In genomic region chr16:89565256-89565505, GRCh38 we compare ENCODE assay signal across 10 cellular contexts. TPM values are rescaled to one million over a fixed set of nuclear protein-coding genes. Genes with fewer than 3 reads are reported as not detected.
DNase-seq lines count a peak whose midpoint lies in the region; ATAC-seq and TF ChIP-seq lines count a peak whose summit lies in the region.
"Had no signal": no experiment of that assay in that cellular context is flagged by ENCODE, and none has a peak within 500 bp of the region (broad histone marks: within the 10 kb centered on the region; RNA-seq: fewer than 3 reads in every experiment).

No MANE protein-coding gene starts in this region.

- no peaks in the 10 kb centered on the region for H3K27me3 Mint-ChIP-seq in T-helper 2 cell treated with Interferon-gamma antibody and Interleukin-4, amounts not matched to agents 5 μg/mL and 100 μg/mL, for 36 hours (ENCODE audit: low read depth)
- H3K27me3 Mint-ChIP-seq in endothelial cell (ENCODE audit: unreplicated experiment): peaks cover 12% of the 10 kb centered on the region

- no peak for ATAC-seq in psoas muscle

- peak overlapping the region in 1 of 4 donors; percentile 20 for H3K4me3 ChIP-seq in Peyer's patch
- peak overlapping the region; percentile 36 for H3K4me3 ChIP-seq in retinal pigment epithelial cell (ENCODE audit: low read length)
- H3K4me3 ChIP-seq in psoas muscle: no peak overlapping the region

- TF ChIP-seq CTCF in Peyer's patch (IDR thresholded peaks at IDR 0.05) (no peak), endothelial cell (IDR thresholded peaks at IDR 0.05; ENCODE audit: unreplicated experiment) (no peak), retinal pigment epithelial cell (conservative IDR thresholded peaks at IDR 0.05; ENCODE audit: low read depth, low read length) (no peak), psoas muscle (IDR thresholded peaks at IDR 0.05) (no peak), GM13977 (IDR thresholded peaks at IDR 0.05; ENCODE audit: extremely low read depth, insufficient read depth, missing control alignments) (no peak)

- in situ Hi-C loops in GM13977 (cut with MboI; ENCODE audit: low pct_unique_long_range_greater_than_20kb, low sequenced_read_pairs, unreplicated experiment): no loop called here

- H3K27me3 ChIP-seq in Peyer's patch: no peaks in the 10 kb centered on the region
- H3K27me3 ChIP-seq in psoas muscle (ENCODE audit: insufficient read depth in 3 of 3, low read length in 2 of 3): peaks cover 0 to 7% (median 0%) of the 10 kb centered on the region in 3 donors

- WGBS in psoas muscle, 3 donors: 23 to 46% (median 35%) methylated on average over 3 of the region's 3 CpGs

- TF ChIP-seq POLR2A in Peyer's patch (IDR thresholded peaks at IDR 0.05): no peak

- H3K9me3 ChIP-seq in Peyer's patch: no peaks in the 10 kb centered on the region
- no peaks in the 10 kb centered on the region for H3K9me3 ChIP-seq in psoas muscle

- H3K4me1 ChIP-seq in Peyer's patch (peaks cover 4 to 53% (median 33%) of the 10 kb centered on the region in 4 donors), psoas muscle (peaks cover 41% of the 10 kb centered on the region)

- DNase-seq in T-helper 2 cell treated with Interferon-gamma antibody and Interleukin-4, amounts not matched to agents 5 μg/mL and 100 μg/mL, for 36 hours (ENCODE audit: low spot score): no peak
- no peak for DNase-seq in T-helper 2 cell
- DNase-seq in Peyer's patch: no peak
- no peak for DNase-seq in endothelial cell (ENCODE audit: low spot score)
- no peak for DNase-seq in retinal pigment epithelial cell (ENCODE audit: low read depth)
- DNase-seq in psoas muscle: no peak
- DNase-seq in GM13977 (ENCODE audit: low spot score): no peak
- no peak for DNase-seq in activated effector memory CD4-positive, alpha-beta T cell treated with anti-CD3 and anti-CD28 coated beads, Interleukin-2, amount 50 U/mL, for 16 hours
- DNase-seq: SIG-M5 had no signal

- peaks cover 0 to 33% (median 0%) of the 10 kb centered on the region in 3 donors for H3K36me3 ChIP-seq in Peyer's patch
- peaks cover 6 to 40% of the 10 kb centered on the region in 2 donors for H3K36me3 ChIP-seq in psoas muscle (ENCODE audit: insufficient read depth in 1 of 2, low read depth in 1 of 2)

- H3K4me3 Mint-ChIP-seq in T-helper 2 cell treated with Interferon-gamma antibody and Interleukin-4, amounts not matched to agents 5 μg/mL and 100 μg/mL, for 36 hours: peak overlapping the region; percentile 36
- peak overlapping the region; percentile 37 for H3K4me3 Mint-ChIP-seq in endothelial cell (ENCODE audit: unreplicated experiment)

- H3K27ac ChIP-seq in Peyer's patch (peak overlapping the region in 3 of 4 donors; percentile 42 to 57 (median 57)), psoas muscle (no peak overlapping the region)

- intact Hi-C loops in psoas muscle (cut with DNase I): no loop called here

- peaks cover 33% of the 10 kb centered on the region for H3K4me1 Mint-ChIP-seq in T-helper 2 cell treated with Interferon-gamma antibody and Interleukin-4, amounts not matched to agents 5 μg/mL and 100 μg/mL, for 36 hours (ENCODE audit: low read depth)
- H3K4me1 Mint-ChIP-seq in endothelial cell (ENCODE audit: unreplicated experiment): peaks cover 34% of the 10 kb centered on the region

- H3K36me3 Mint-ChIP-seq in T-helper 2 cell treated with Interferon-gamma antibody and Interleukin-4, amounts not matched to agents 5 μg/mL and 100 μg/mL, for 36 hours (ENCODE audit: low read depth): peaks cover 45% of the 10 kb centered on the region
- peaks cover 33% of the 10 kb centered on the region for H3K36me3 Mint-ChIP-seq in endothelial cell (ENCODE audit: low read depth, unreplicated experiment)

- peak overlapping the region; percentile 7 for H3K27ac Mint-ChIP-seq in T-helper 2 cell treated with Interferon-gamma antibody and Interleukin-4, amounts not matched to agents 5 μg/mL and 100 μg/mL, for 36 hours
- H3K27ac Mint-ChIP-seq in endothelial cell (ENCODE audit: unreplicated experiment): no peak overlapping the region

- H3K9me3 Mint-ChIP-seq in T-helper 2 cell treated with Interferon-gamma antibody and Interleukin-4, amounts not matched to agents 5 μg/mL and 100 μg/mL, for 36 hours: no peaks in the 10 kb centered on the region
- no peaks in the 10 kb centered on the region for H3K9me3 Mint-ChIP-seq in endothelial cell (ENCODE audit: unreplicated experiment)

RNA-seq across cellular contexts. Expression of gene RPL13, which starts 4.7 kb away (rescaled TPM):
- total RNA-seq in Peyer's patch (1,000 to 10,000 TPM; 1,597 to 3,276 (median 2,603) TPM), endothelial cell (ENCODE audit: unreplicated experiment) (2,070 TPM), psoas muscle (1,000 to 10,000 TPM; 1,039 to 1,769 (median 1,553) TPM)
- polyA plus RNA-seq in psoas muscle: 1,000 to 10,000 TPM; 2,989 to 7,334 (median 5,467) TPM

RNA-seq across cellular contexts. Expression of gene CPNE7, which starts 10.4 kb away (rescaled TPM):
- 10 to 100 TPM in 3 of 4 donors, 1 to 10 TPM in 1; 7.4 to 48.7 (median 13.5) TPM for total RNA-seq in Peyer's patch
- 5.5 TPM for total RNA-seq in endothelial cell (ENCODE audit: unreplicated experiment)
- total RNA-seq in psoas muscle: not detected
- under 1 TPM in 2 of 3 donors, not detected in 1; 0.08 to 0.21 TPM for polyA plus RNA-seq in psoas muscle
- total RNA-seq: cardiac septum had no signal

RNA-seq across cellular contexts. Expression of gene DPEP1, which starts 48.3 kb away (rescaled TPM):
- total RNA-seq in Peyer's patch (1,000 to 10,000 TPM in 3 of 4 donors, 100 to 1,000 TPM in 1; 272 to 3,324 (median 2,161) TPM), endothelial cell (ENCODE audit: unreplicated experiment) (118 TPM), psoas muscle (not detected)
- under 1 TPM in 2 of 3 donors, not detected in 1; 0.04 to 0.16 TPM for polyA plus RNA-seq in psoas muscle
- total RNA-seq: cardiac septum had no signal

RNA-seq across cellular contexts. Expression of gene SPG7, which starts 57.0 kb away (rescaled TPM):
- total RNA-seq in Peyer's patch (100 to 1,000 TPM; 242 to 461 (median 378) TPM), endothelial cell (ENCODE audit: unreplicated experiment) (207 TPM), psoas muscle (10 to 100 TPM; 66.8 to 92.3 (median 87.3) TPM)
- 10 to 100 TPM; 57.5 to 95.3 (median 79.3) TPM for polyA plus RNA-seq in psoas muscle

Comparison
In these comparisons a context has a peak if more than half of its experiments do, and no peak if none do; other contexts are left out.
1. RNA of gene DPEP1, which starts 48.3 kb away (total RNA-seq): 272 to 3,324 TPM in Peyer's patch and 118 TPM in endothelial cell (single experiment); not detected in psoas muscle; every median in the first group is over 100 times any median in the second.